Comparison of ENCODE assay signal across 8 cellular contexts in the genomic region with DNA sequence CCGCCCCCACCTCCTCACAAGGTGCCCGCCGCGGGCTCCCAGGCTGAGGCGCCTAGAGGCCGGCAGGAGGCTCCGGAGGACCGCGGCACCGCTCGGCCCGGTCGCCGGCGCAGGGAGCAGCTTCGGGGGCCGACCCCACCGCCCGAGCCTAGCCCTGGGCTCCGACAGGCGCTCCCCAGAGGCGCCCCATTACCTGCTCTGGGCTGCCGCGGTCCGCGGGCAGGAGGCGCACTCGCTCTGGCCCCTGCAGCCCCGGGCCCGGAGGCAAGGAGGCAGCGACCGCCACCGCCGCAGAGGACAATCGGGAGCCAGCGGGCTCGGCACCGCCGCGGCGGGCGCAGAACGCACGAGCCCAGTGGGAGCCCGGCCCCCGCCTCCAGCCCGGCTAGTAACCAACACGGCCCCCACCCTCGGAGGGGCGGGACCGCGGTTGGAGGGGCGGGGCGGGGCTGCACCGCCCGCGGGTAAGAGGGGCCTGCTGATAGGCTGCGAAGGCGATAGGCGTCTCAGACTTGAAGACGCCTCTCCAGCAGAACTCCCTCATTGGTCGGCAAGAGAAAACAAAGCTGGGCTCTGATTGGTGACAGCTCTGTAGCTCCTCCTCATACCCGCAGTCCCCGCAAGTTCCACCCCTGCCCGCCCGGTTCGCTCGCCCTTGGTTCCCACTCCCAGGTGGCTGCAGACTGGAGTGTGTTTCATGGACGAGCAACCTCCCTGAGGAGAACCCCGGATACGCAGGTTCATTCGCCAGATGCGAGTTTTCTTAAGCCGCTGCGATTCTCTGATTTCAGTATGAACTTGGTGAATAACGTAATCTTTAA. TPM values are rescaled to one million over a fixed set of nuclear protein-coding genes. Genes with fewer than 3 reads are reported as not detected.
DNase-seq lines count a peak whose midpoint lies in the region; ATAC-seq, FAIRE-seq and TF ChIP-seq lines count a peak whose summit lies in the region.

TSS of gene MPP7 (minus strand) at position 397 of the 821 bp plus-strand sequence. CDS start 64,460 bp downstream, outside the sequence.

- H3K4me3 ChIP-seq in GM12875 (ENCODE audit: low read depth, low read length) (peak within 1 kb of the TSS; percentile 52), adrenal gland (peak within 1 kb of the TSS; percentile 22 to 81 (median 76)), pancreas (peak within 1 kb of the TSS; percentile 55 to 73 (median 69)), tibial artery (peak within 1 kb of the TSS; percentile 95 to 99)

- peak; percentile 23 to 79 for TF ChIP-seq POLR2A in adrenal gland (IDR thresholded peaks at IDR 0.05)

- TF ChIP-seq CTCF in GM12875 (IDR thresholded peaks at IDR 0.05; ENCODE audit: borderline replicate concordance, insufficient read depth, low read depth, low read length) (peak; percentile 31; the same call in 1 of the 2 replicates), adrenal gland (IDR thresholded peaks at IDR 0.05) (peak; percentile 3 to 46 (median 36)), pancreas (IDR thresholded peaks at IDR 0.05) (peak; percentile 6 to 31 (median 23)), tibial artery (IDR thresholded peaks at IDR 0.05) (peak; percentile 49 to 55)

- WGBS in adrenal gland, 4 donors, result 0 to 1% (median 0%) methylated on average over 10 to 76 of the region's 76 CpGs
- 0% methylated on average over 40 to 76 of the region's 76 CpGs for WGBS in pancreas, 2 donors

- H3K4me1 ChIP-seq in adrenal gland (replicated peaks in 1 of 2) (peaks cover 7% of the 10 kb centered on the region in 2 donors), pancreas (peaks cover 7 to 18% (median 15%) of the 10 kb centered on the region in 3 donors), tibial artery (peaks cover 0 to 55% (median 3%) of the 10 kb centered on the region in 4 donors)

- DNase-seq in NCI-H1436 treated with DMSO at 0.1 percent for 48 hours (lab: John Stamatoyannopoulos, UW), result peak; percentile 98
- peak; percentile 94 for DNase-seq in T follicular helper cell (ENCODE audit: low read depth)
- peak; percentile 96 to 98 (median 97) for DNase-seq in adrenal gland
- DNase-seq in cardiac septum (ENCODE audit: low spot score), result peak; percentile 98
- peak; percentile 96 to 98 (median 97) for DNase-seq in pancreas
- peak; percentile 96 to 98 for DNase-seq in tibial artery

- H3K27ac ChIP-seq in adrenal gland (peak within 1 kb of the TSS in 4 of 5 donors; percentile 45 to 89 (median 82)), pancreas (peak within 1 kb of the TSS; percentile 88 to 97 (median 91)), tibial artery (peak within 1 kb of the TSS; percentile 97 to 99)

- FAIRE-seq in pancreas (lab: Jason Lieb, UNC), result peak; percentile 95

- no peaks in the 10 kb centered on the region for H3K36me3 ChIP-seq in adrenal gland (replicated peaks in 1 of 2)
- H3K36me3 ChIP-seq in pancreas, result no peaks in the 10 kb centered on the region
- H3K36me3 ChIP-seq in tibial artery, result no peaks in the 10 kb centered on the region

- ATAC-seq in HG02870 (IDR thresholded peaks at IDR 0.05; ENCODE audit: unreplicated experiment) (peak; percentile 100), pancreas (peak; percentile 91 to 96 (median 94))

- H3K9me3 ChIP-seq in adrenal gland (replicated peaks in 1 of 3), result no peaks in the 10 kb centered on the region
- no peaks in the 10 kb centered on the region for H3K9me3 ChIP-seq in pancreas
- no peaks in the 10 kb centered on the region for H3K9me3 ChIP-seq in tibial artery

- intact Hi-C loops in adrenal gland (cut with DNase I) (no loop called here), cardiac septum (cut with DNase I) (loop anchor here (1.0 kb wide), 1 partner anchor 79 kb away; no protein-coding TSS in a partner anchor), pancreas (cut with DNase I) (loop anchor here in 1 of 3 donors (10.0 kb wide), 1 partner anchor 82 kb away; no protein-coding TSS in a partner anchor), tibial artery (cut with DNase I; ENCODE audit: low total_unique reads) (loop anchor here (2.0 to 10.0 kb wide), 3 partner anchors 51 to 558 kb away; partner anchors contain the start of gene MKX)

- H3K27me3 ChIP-seq in adrenal gland (peaks cover 6% of the 10 kb centered on the region), pancreas (no peaks in the 10 kb centered on the region), tibial artery (no peaks in the 10 kb centered on the region)

RNA-seq across cellular contexts. Expression of gene MPP7, which starts in this region (rescaled TPM):
- total RNA-seq in adrenal gland (10 to 100 TPM in 1 of 8 donors, 1 to 10 TPM in 7; 3.0 to 12.0 (median 6.6) TPM), cardiac septum (13.1 TPM), pancreas (10 to 100 TPM; 13.3 to 21.6 (median 16.0) TPM)
- polyA plus RNA-seq in adrenal gland (1 to 10 TPM; 1.7 to 3.5 (median 1.8) TPM), pancreas (1 to 10 TPM; 2.8 to 5.0 TPM)

Comparison
In these comparisons a context has a peak if more than half of its experiments do, and no peak if none do; other contexts are left out.
1. Peak in every context shown above with its lines: DNase-seq, ATAC-seq, H3K4me3 ChIP-seq and H3K27ac ChIP-seq.
2. intact Hi-C loops: an anchor here in cardiac septum (1.0 kb wide) and tibial artery (2.0 to 10.0 kb wide); none called in adrenal gland.